19 cellular contexts compared by ENCODE assay signal in genomic region chr5:32363030-32363429, GRCh38. TPM values are rescaled to one million over a fixed set of nuclear protein-coding genes. Genes with fewer than 3 reads are reported as not detected.
A peak's percentile ranks its signal among the peaks of the same experiment; 100 is the strongest.
DNase-seq lines count a peak whose midpoint lies in the region; ATAC-seq, FAIRE-seq and TF ChIP-seq lines count a peak whose summit lies in the region.
"Had no signal": no experiment of that assay in that cellular context is flagged by ENCODE, and none has a peak within 500 bp of the region (broad histone marks: within the 10 kb centered on the region; RNA-seq: fewer than 3 reads in every experiment).

No MANE protein-coding gene starts in this region.

- no TSS peak for BruUV-seq in IMR-90 (replicated peaks; lab: Mats Ljungman, UMichigan)

- peaks cover 0 to 19% of the 10 kb centered on the region in 2 donors for H3K36me3 Mint-ChIP-seq in activated T-cell treated with anti-CD3 and anti-CD28 coated beads, Interleukin-2, amount 50 U/mL, for 72 hours (ENCODE audit: insufficient read depth in 2 of 2)
- peaks cover 69% of the 10 kb centered on the region for H3K36me3 Mint-ChIP-seq in activated T-cell treated with anti-CD3 and anti-CD28 coated beads, Interleukin-2, amount 50 U/mL, for 24 hours (ENCODE audit: low read depth)
- H3K36me3 Mint-ChIP-seq in stimulated activated memory B cell treated with anti-CD40 and anti-IgM and Interleukin-4, amounts not matched to agents 10 μg/mL and 1 μg/mL and 100 μg/mL, for 72 hours = peaks cover 30% of the 10 kb centered on the region

- H4K5ac ChIP-seq in IMR-90 (ENCODE audit: low read depth, low read length) = no peak overlapping the region

- POLR2A ChIA-PET in A549 (lab: Yijun Ruan, JAX) (no interaction called here), IMR-90 (lab: Charles Lee; ENCODE audit: unreplicated experiment) (no interaction called here)

- TF ChIP-seq CTCF in A549 (IDR thresholded peaks at IDR 0.05) (no peak), IMR-90 (conservative IDR thresholded peaks at IDR 0.05; ENCODE audit: low read depth, low read length) (no peak)

- no peaks in the 10 kb centered on the region; the same call in 1 of the 2 replicates for H4K20me1 ChIP-seq in IMR-90 (ENCODE audit: insufficient read depth, low read length)

- H2BK15ac ChIP-seq in IMR-90 (ENCODE audit: low read depth, low read length) = no peak overlapping the region

- no peak overlapping the region for H3K9ac ChIP-seq in IMR-90 (ENCODE audit: low read depth, low read length)
- H3K9ac ChIP-seq: BLaER1 treated with 17β-estradiol and CSF1 and Interleukin-3, amounts not matched to agents 10 nM and 100 nM had no signal

- H3K9me1 ChIP-seq in IMR-90 (ENCODE audit: insufficient read depth, low read length) = no peaks in the 10 kb centered on the region; the same call in 1 of the 2 replicates

- H3K4ac ChIP-seq in IMR-90 (ENCODE audit: low read depth, low read length) = no peak overlapping the region

- H3K4me3 Mint-ChIP-seq in activated T-cell treated with anti-CD3 and anti-CD28 coated beads, Interleukin-2, amount 50 U/mL, for 72 hours = no peak overlapping the region
- no peak overlapping the region for H3K4me3 Mint-ChIP-seq in activated T-cell treated with anti-CD3 and anti-CD28 coated beads, Interleukin-2, amount 50 U/mL, for 24 hours
- no peak overlapping the region for H3K4me3 Mint-ChIP-seq in stimulated activated memory B cell treated with anti-CD40 and anti-IgM and Interleukin-4, amounts not matched to agents 10 μg/mL and 1 μg/mL and 100 μg/mL, for 72 hours
- H3K4me3 Mint-ChIP-seq: B cell; CD8-positive, alpha-beta T cell had no signal

- CTCF ChIA-PET in A549 (lab: Yijun Ruan, JAX) (interaction anchor here (1.4 kb wide), 1 partner anchor 33 kb away, joined by 3 read pairs; no protein-coding TSS in a partner anchor), IMR-90 (lab: Yijun Ruan, JAX) (no interaction called here)

- no peak overlapping the region for H2AK9ac ChIP-seq in IMR-90 (replicated peaks; ENCODE audit: low read depth, low read length, poor library complexity)

- intact Hi-C loops in IMR-90 (cut with micrococcal nuclease) = loop anchor here (5.0 kb wide), 1 partner anchor 39 kb away; no protein-coding TSS in a partner anchor

- H3K9me3 Mint-ChIP-seq in activated T-cell treated with anti-CD3 and anti-CD28 coated beads, Interleukin-2, amount 50 U/mL, for 72 hours = no peaks in the 10 kb centered on the region
- H3K9me3 Mint-ChIP-seq in activated T-cell treated with anti-CD3 and anti-CD28 coated beads, Interleukin-2, amount 50 U/mL, for 24 hours = no peaks in the 10 kb centered on the region
- H3K9me3 Mint-ChIP-seq in stimulated activated memory B cell treated with anti-CD40 and anti-IgM and Interleukin-4, amounts not matched to agents 10 μg/mL and 1 μg/mL and 100 μg/mL, for 72 hours = no peaks in the 10 kb centered on the region
- H3K9me3 Mint-ChIP-seq: CD8-positive, alpha-beta T cell had no signal

- H4K8ac ChIP-seq in IMR-90 (ENCODE audit: low read depth in 2 of 2, low read length in 2 of 2) = no peak overlapping the region

- no peak overlapping the region for H3K56ac ChIP-seq in IMR-90 (ENCODE audit: extremely low read depth, insufficient read depth, low read length)

- no peak for TF ChIP-seq EP300 in A549 (IDR thresholded peaks at IDR 0.05)

- no peaks in the 10 kb centered on the region for H3K4me1 Mint-ChIP-seq in activated T-cell treated with anti-CD3 and anti-CD28 coated beads, Interleukin-2, amount 50 U/mL, for 72 hours (ENCODE audit: low read depth)
- H3K4me1 Mint-ChIP-seq in activated T-cell treated with anti-CD3 and anti-CD28 coated beads, Interleukin-2, amount 50 U/mL, for 24 hours (ENCODE audit: low read depth) = no peaks in the 10 kb centered on the region
- no peaks in the 10 kb centered on the region for H3K4me1 Mint-ChIP-seq in stimulated activated memory B cell treated with anti-CD40 and anti-IgM and Interleukin-4, amounts not matched to agents 10 μg/mL and 1 μg/mL and 100 μg/mL, for 72 hours
- H3K4me1 Mint-ChIP-seq: B cell had no signal

- H3K79me1 ChIP-seq in IMR-90 (ENCODE audit: low read depth in 1 of 2, low read length in 2 of 2) = peaks cover 11 to 24% of the 10 kb centered on the region in 2 experiments; a peak in 3 of 4 replicates

- no peak overlapping the region for H4K91ac ChIP-seq in IMR-90 (ENCODE audit: insufficient read depth, low read depth, low read length)

- no peak overlapping the region for H2AK5ac ChIP-seq in IMR-90 (ENCODE audit: low read depth, low read length)

- H3K4me1 ChIP-seq in A549 (no peaks in the 10 kb centered on the region), IMR-90 (ENCODE audit: control insufficient read depth, insufficient read depth, low read length) (no peaks in the 10 kb centered on the region)
- H3K4me1 ChIP-seq: BLaER1 treated with 17β-estradiol and CSF1 and Interleukin-3, amounts not matched to agents 10 nM and 100 nM had no signal

- no peak for DNase-seq in activated T-cell treated with anti-CD3 and anti-CD28 coated beads, Interleukin-2, amount 50 U/mL, for 72 hours
- DNase-seq in activated T-cell treated with anti-CD3 and anti-CD28 coated beads, Interleukin-2, amount 50 U/mL, for 24 hours = no peak
- no peak for DNase-seq in A549 (ENCODE audit: low read depth in 1 of 2, low spot score in 1 of 2)
- no peak for DNase-seq in IMR-90
- DNase-seq in activated gamma-delta T cell (lab: John Stamatoyannopoulos, UW) = no peak
- DNase-seq in GM03348 (ENCODE audit: low spot score) = no peak
- DNase-seq: 8988T; Calu3; CD8-positive, alpha-beta T cell; DMS 273 treated with DMSO at 0.1 percent for 48 hours; DMS53; DND-41; EL; HCEC 1CT had no signal

- no peaks in the 10 kb centered on the region for H3K9me3 ChIP-seq in A549
- H3K9me3 ChIP-seq in IMR-90 (ENCODE audit: control insufficient read depth, insufficient read depth, low read length) = no peaks in the 10 kb centered on the region

- no peak overlapping the region for H3K14ac ChIP-seq in IMR-90 (replicated peaks; ENCODE audit: low read depth, low read length)

- H3K27me3 ChIP-seq in IMR-90 (ENCODE audit: control insufficient read depth, insufficient read depth, low read length) = no peaks in the 10 kb centered on the region
- H3K27me3 ChIP-seq: BLaER1 treated with 17β-estradiol and CSF1 and Interleukin-3, amounts not matched to agents 10 nM and 100 nM had no signal

- H3K18ac ChIP-seq in IMR-90 (ENCODE audit: low read depth, low read length) = no peak overlapping the region

- no peak overlapping the region for H3K4me3 ChIP-seq in A549
- no peak overlapping the region for H3K4me3 ChIP-seq in IMR-90 (ENCODE audit: insufficient read depth, low read depth, low read length)
- H3K4me3 ChIP-seq: BLaER1 treated with 17β-estradiol and CSF1 and Interleukin-3, amounts not matched to agents 10 nM and 100 nM had no signal

- in situ Hi-C loops in IMR-90 (cut with MboI; ENCODE audit: low sequenced_read_pairs) = no loop called here

- no peak overlapping the region for H3K27ac ChIP-seq in A549
- no peak overlapping the region for H3K27ac ChIP-seq in IMR-90 (ENCODE audit: insufficient read depth, low read length)
- H3K27ac ChIP-seq: BLaER1 treated with 17β-estradiol and CSF1 and Interleukin-3, amounts not matched to agents 10 nM and 100 nM had no signal

- no peaks in the 10 kb centered on the region for H3K27me3 Mint-ChIP-seq in activated T-cell treated with anti-CD3 and anti-CD28 coated beads, Interleukin-2, amount 50 U/mL, for 72 hours (ENCODE audit: low read depth)
- H3K27me3 Mint-ChIP-seq in activated T-cell treated with anti-CD3 and anti-CD28 coated beads, Interleukin-2, amount 50 U/mL, for 24 hours = no peaks in the 10 kb centered on the region
- no peaks in the 10 kb centered on the region for H3K27me3 Mint-ChIP-seq in stimulated activated memory B cell treated with anti-CD40 and anti-IgM and Interleukin-4, amounts not matched to agents 10 μg/mL and 1 μg/mL and 100 μg/mL, for 72 hours
- H3K27me3 Mint-ChIP-seq: B cell had no signal

- no peak overlapping the region for H2BK5ac ChIP-seq in IMR-90 (ENCODE audit: low read depth, low read length, poor library complexity, severe bottlenecking)

- dilution Hi-C loops in IMR-90 (cut with HindIII; ENCODE audit: low sequenced_read_pairs, unreplicated experiment) = no loop called here

- TF ChIP-seq RAD21 in A549 (conservative IDR thresholded peaks at IDR 0.05 in 1 of 2, IDR thresholded peaks at IDR 0.05 in 1 of 2) = no peak
- no peak for TF ChIP-seq RAD21 in IMR-90 (IDR thresholded peaks at IDR 0.05; ENCODE audit: low read length)

- no peak overlapping the region for H2BK120ac ChIP-seq in IMR-90 (ENCODE audit: low read depth, low read length)

- H3K36me3 ChIP-seq in IMR-90 (ENCODE audit: control insufficient read depth, insufficient read depth, low read length) = peaks cover 30% of the 10 kb centered on the region

- ATAC-seq in activated T-cell treated with anti-CD3 and anti-CD28 coated beads, Interleukin-2, amount 50 U/mL, for 72 hours (replicated peaks in 1 of 2) = no peak
- ATAC-seq in A549 (no peak), IMR-90 (ENCODE audit: low read depth) (no peak)
- no peak for ATAC-seq in stimulated activated memory B cell treated with anti-CD40 and anti-IgM and Interleukin-4, amounts not matched to agents 10 μg/mL and 1 μg/mL and 100 μg/mL, for 72 hours
- ATAC-seq: CD8-positive, alpha-beta T cell had no signal

- H3K4me2 ChIP-seq in A549 = no peak overlapping the region
- H3K4me2 ChIP-seq in IMR-90 (ENCODE audit: low read depth, low read length) = no peak overlapping the region
- H3K4me2 ChIP-seq: BLaER1 treated with 17β-estradiol and CSF1 and Interleukin-3, amounts not matched to agents 10 nM and 100 nM had no signal

- H2AFZ ChIP-seq in IMR-90 (replicated peaks; ENCODE audit: low read length, poor library complexity) = no peak overlapping the region

- no peak overlapping the region for H3K23ac ChIP-seq in IMR-90 (ENCODE audit: low read depth, low read length)

- FAIRE-seq in A549 (lab: Jason Lieb, UNC) = no peak
- FAIRE-seq: GM12891, GM19239 had no signal

- TF ChIP-seq POLR2A in A549 (IDR thresholded peaks at IDR 0.05; ENCODE audit: low read length) = no peak
- no peak for TF ChIP-seq POLR2A in IMR-90 (IDR thresholded peaks at IDR 0.05; ENCODE audit: low read depth, low read length)

- H3K27ac Mint-ChIP-seq in activated T-cell treated with anti-CD3 and anti-CD28 coated beads, Interleukin-2, amount 50 U/mL, for 72 hours = peak overlapping the region; percentile 44
- no peak overlapping the region for H3K27ac Mint-ChIP-seq in activated T-cell treated with anti-CD3 and anti-CD28 coated beads, Interleukin-2, amount 50 U/mL, for 24 hours
- H3K27ac Mint-ChIP-seq in stimulated activated memory B cell treated with anti-CD40 and anti-IgM and Interleukin-4, amounts not matched to agents 10 μg/mL and 1 μg/mL and 100 μg/mL, for 72 hours = peak overlapping the region; percentile 16
- H3K27ac Mint-ChIP-seq: B cell; CD8-positive, alpha-beta T cell had no signal

- no peak overlapping the region for H2BK20ac ChIP-seq in IMR-90 (ENCODE audit: low read depth, low read length)

RNA-seq across cellular contexts. Expression of gene MTMR12, which starts 50.3 kb away (rescaled TPM):
- total RNA-seq in activated T-cell treated with anti-CD3 and anti-CD28 coated beads, Interleukin-2, amount 50 U/mL, for 72 hours = 10 to 100 TPM; 22.1 to 23.5 TPM
- polyA plus RNA-seq in A549 (2011; rRNA removed) (26.5 and 29.8 TPM in 2 replicates), A549 (2017; fragmentation: RNase III; extraction: RNeasy Plus Mini Kit Qiagen cat#74134 plus additional on column Dnase treatment) (13.8 to 14.3 TPM (median 14.1 TPM) in 3 replicates), IMR-90 (2012; rRNA removed) (10.2 and 11.1 TPM in 2 replicates)
- 8.4 and 10.4 TPM in 2 replicates for polyA plus RNA-seq in A549 (2012; cell fraction: cytosol; rRNA removed)
- 5.7 and 8.2 TPM in 2 replicates for polyA plus RNA-seq in A549 (2012; cell fraction: nucleus; rRNA removed)
- polyA minus RNA-seq in A549 (2011; rRNA and poly(A)+ RNA removed) = 20.7 and 22.9 TPM in 2 replicates
- 20.3 and 21.3 TPM in 2 replicates for total RNA-seq in IMR-90 (2012; rRNA removed)
- polyA plus RNA-seq in IMR-90 (2012; cell fraction: cytosol; rRNA removed) = 4.4 and 5.4 TPM in 2 replicates
- 4.1 and 12.2 TPM in 2 replicates for polyA plus RNA-seq in IMR-90 (2012; cell fraction: nucleus; rRNA removed; ENCODE audit: low replicate concordance)
